ENCODE assay signal across 18 cellular contexts in the genomic region with DNA sequence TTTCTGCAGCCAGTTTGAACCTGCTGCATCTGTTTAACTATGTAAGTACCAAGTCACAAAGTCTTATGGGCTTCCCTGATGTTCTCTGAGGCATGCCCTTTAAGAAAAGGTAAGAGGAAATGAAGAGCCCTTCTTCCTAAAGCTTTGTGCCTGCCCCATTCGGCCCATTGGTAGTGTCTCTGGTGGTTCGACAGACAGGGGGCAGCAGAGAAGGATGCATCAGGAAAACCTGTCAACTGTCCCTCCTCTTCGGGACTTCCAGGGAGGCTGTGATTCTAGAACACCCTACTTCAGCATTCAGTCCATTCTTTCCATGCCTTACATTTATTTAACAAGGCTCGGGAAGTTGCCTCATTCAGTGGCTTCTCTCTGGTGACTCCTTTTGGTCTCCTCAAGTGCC. TPM values are rescaled to one million over a fixed set of nuclear protein-coding genes. Genes with fewer than 3 reads are reported as not detected.
DNase-seq lines count a peak whose midpoint lies in the region; TF ChIP-seq lines count a peak whose summit lies in the region.
"Had no signal": no experiment of that assay in that cellular context is flagged by ENCODE, and none has a peak within 500 bp of the region (broad histone marks: within the 10 kb centered on the region; RNA-seq: fewer than 3 reads in every experiment).

No MANE protein-coding gene starts in this region.

- H3K4me1 Mint-ChIP-seq in Calu3 (ENCODE audit: low read depth, unreplicated experiment) = peaks cover 48% of the 10 kb centered on the region

- H3K36me3 Mint-ChIP-seq in Calu3 (ENCODE audit: insufficient read depth, unreplicated experiment) = peaks cover 39% of the 10 kb centered on the region
- H3K36me3 Mint-ChIP-seq: activated naive CD4-positive, alpha-beta T cell treated with anti-CD3 and anti-CD28 coated beads, Interleukin-2, amount 10 ng/mL, durations not matched to agents 7 days and 5 days had no signal

- DNase-seq in Calu3 (no peak), H7 (peak; percentile 21), SK-MEL-5 (ENCODE audit: low read depth, low spot score) (peak; percentile 54), kidney epithelial cell (ENCODE audit: low read depth) (no peak), NCI-H1436 (lab: John Stamatoyannopoulos, UW) (no peak), head of caudate nucleus (no peak), NCI-H1436 treated with DMSO at 0.1 percent for 48 hours (lab: John Stamatoyannopoulos, UW) (no peak)
- no peak for DNase-seq in stimulated activated CD4-positive, alpha-beta T cell treated with anti-CD3 and anti-CD28 coated beads, Interleukin-4, amount 100 ng/mL, for 24 hours
- DNase-seq: activated CD4-positive, alpha-beta T cell treated with anti-CD3 and anti-CD28 coated beads, Interleukin-2, amount 50 U/mL, for 4 hours; activated naive CD4-positive, alpha-beta T cell treated with anti-CD3 and anti-CD28 coated beads, Interleukin-2, amount 10 ng/mL, durations not matched to agents 7 days and 5 days; HCEC 1CT; islet precursor cell; mammary epithelial cell; NCI-H2029 treated with DMSO at 0.1 percent for 48 hours; NCI-H510A treated with DMSO at 0.1 percent for 48 hours; ovary; stimulated activated naive CD4-positive, alpha-beta T cell; T-helper 1 cell had no signal

- no peak overlapping the region for H3K27ac Mint-ChIP-seq in Calu3 (ENCODE audit: unreplicated experiment)
- H3K27ac Mint-ChIP-seq: activated naive CD4-positive, alpha-beta T cell treated with anti-CD3 and anti-CD28 coated beads, Interleukin-2, amount 10 ng/mL, durations not matched to agents 7 days and 5 days had no signal

- BruUV-seq in Calu3 (replicated peaks; lab: Mats Ljungman, UMichigan) = no TSS peak

- peaks cover 29% of the 10 kb centered on the region for H3K27me3 Mint-ChIP-seq in Calu3 (ENCODE audit: unreplicated experiment)

- intact Hi-C loops in Calu3 (cut with micrococcal nuclease; ENCODE audit: unreplicated experiment) = loop anchor here (5.0 kb wide), 2 partner anchors 154 to 304 kb away; no protein-coding TSS in a partner anchor
- intact Hi-C loops in head of caudate nucleus (cut with DNase I) = no loop called here

- H3K27me3 ChIP-seq in H7 (ENCODE audit: control insufficient read depth, insufficient read depth, low read length) (peaks cover 44% of the 10 kb centered on the region), kidney epithelial cell (ENCODE audit: control insufficient read depth, insufficient read depth, low read length) (peaks cover 7% of the 10 kb centered on the region)
- H3K27me3 ChIP-seq: ovary had no signal

- H3K36me3 ChIP-seq in H7 (replicated peaks; ENCODE audit: control insufficient read depth, insufficient read depth, low read length) = no peaks in the 10 kb centered on the region
- H3K36me3 ChIP-seq in kidney epithelial cell (ENCODE audit: control insufficient read depth, insufficient read depth, low read length) = no peaks in the 10 kb centered on the region
- H3K36me3 ChIP-seq: ovary had no signal

- H3K4me3 Mint-ChIP-seq in Calu3 (ENCODE audit: low read depth, unreplicated experiment) = no peak overlapping the region
- H3K4me3 Mint-ChIP-seq: activated naive CD4-positive, alpha-beta T cell treated with anti-CD3 and anti-CD28 coated beads, Interleukin-2, amount 10 ng/mL, durations not matched to agents 7 days and 5 days had no signal

- no peak overlapping the region for H3K4me3 ChIP-seq in H7 (ENCODE audit: insufficient read depth, low read depth, low read length)
- no peak overlapping the region for H3K4me3 ChIP-seq in kidney epithelial cell (ENCODE audit: low read depth, low read length)
- H3K4me3 ChIP-seq: ovary had no signal

- TF ChIP-seq CTCF in Calu3 (IDR thresholded peaks at IDR 0.05; ENCODE audit: unreplicated experiment) (peak; percentile 22), kidney epithelial cell (IDR thresholded peaks at IDR 0.05; ENCODE audit: insufficient read depth, low read length, poor library complexity, severe bottlenecking) (peak; percentile 4)

- CTCF ChIA-PET in Calu3 (lab: Charles Lee) = interaction anchor here (0.6 to 3.1 kb wide), 3 partner anchors 26 to 936 kb away, joined by 3 to 19 read pairs (median 3); no protein-coding TSS in a partner anchor

- H3K9me3 Mint-ChIP-seq in Calu3 (ENCODE audit: low read depth, unreplicated experiment) = peaks cover 3% of the 10 kb centered on the region
- H3K9me3 Mint-ChIP-seq: activated naive CD4-positive, alpha-beta T cell treated with anti-CD3 and anti-CD28 coated beads, Interleukin-2, amount 10 ng/mL, durations not matched to agents 7 days and 5 days had no signal

- in situ Hi-C loops in SK-MEL-5 (cut with HindIII; ENCODE audit: low pct_unique_long_range_greater_than_20kb, low sequenced_read_pairs) = no loop called here

RNA-seq across cellular contexts. Expression of a gene that starts 1.9 kb away (rescaled TPM):
- total RNA-seq in Calu3 (2022) (not detected in 2 replicates), kidney epithelial cell (0.21 TPM in 1 of 2 replicates, not detected in the other)
- not detected in 2 replicates for total RNA-seq in H7 (2014; rRNA removed; shearing (Covaris generic))
- not detected in 2 replicates for total RNA-seq in SK-MEL-5 (2014; rRNA removed; shearing (Covaris generic))
- polyA plus RNA-seq in SK-MEL-5 (2015; cell fraction: cytosol; rRNA removed) = not detected in 2 replicates
- polyA plus RNA-seq in SK-MEL-5 (2015; cell fraction: nucleus; rRNA removed) = not detected in 2 replicates
- total RNA-seq: mammary epithelial cell had no signal
- polyA plus RNA-seq: mammary epithelial cell had no signal

RNA-seq across cellular contexts. Expression of a gene that starts 1.9 kb away (rescaled TPM):
- total RNA-seq in Calu3 (2022) = 51.8 and 60.5 TPM in 2 replicates
- 7.3 and 8.3 TPM in 2 replicates for total RNA-seq in H7 (2014; rRNA removed; shearing (Covaris generic))
- 38.7 and 42.3 TPM in 2 replicates for total RNA-seq in SK-MEL-5 (2014; rRNA removed; shearing (Covaris generic))
- 51.1 and 51.4 TPM in 2 replicates for polyA plus RNA-seq in SK-MEL-5 (2015; cell fraction: cytosol; rRNA removed)
- polyA plus RNA-seq in SK-MEL-5 (2015; cell fraction: nucleus; rRNA removed) = 7.6 and 9.4 TPM in 2 replicates
- 26.4 and 44.1 TPM in 2 replicates for total RNA-seq in kidney epithelial cell

Comparison
In these comparisons a context has a peak if more than half of its experiments do, and no peak if none do; other contexts are left out.
1. DNase-seq: peak in H7 (single experiment) and SK-MEL-5 (single experiment); none in Calu3 (single experiment), kidney epithelial cell (single experiment), stimulated activated CD4-positive, alpha-beta T cell treated with anti-CD3 and anti-CD28 coated beads, Interleukin-4, amount 100 ng/mL, for 24 hours (single experiment), NCI-H1436 (single experiment), head of caudate nucleus (0 of 42) and NCI-H1436 treated with DMSO at 0.1 percent for 48 hours (single experiment).